Comparison of ENCODE assay signal across 2 cellular contexts in the genomic region with DNA sequence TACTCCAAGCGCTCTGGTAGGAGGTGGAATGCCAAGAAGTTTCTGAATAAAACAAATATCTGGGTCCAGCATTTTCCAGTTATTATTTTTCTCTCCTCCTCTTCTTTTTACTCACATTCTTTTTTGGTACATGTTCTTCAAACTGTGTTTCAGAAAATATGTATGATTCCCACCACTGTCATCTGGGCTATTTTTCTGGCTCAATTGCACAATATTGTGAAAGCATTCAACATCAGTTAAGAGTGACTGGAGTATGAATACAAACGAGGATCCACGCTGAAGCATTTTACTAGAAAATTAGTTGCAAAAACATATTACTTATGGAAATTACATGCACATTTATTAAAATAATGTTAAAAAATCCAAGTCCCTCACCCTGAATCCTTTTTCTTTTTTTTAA.
TF ChIP-seq lines count a peak whose summit lies in the region.

No MANE protein-coding gene starts in this region.

TF ChIP-seq in IMR-90, 13 proteins besides CTCF, POLR2A, EP300 and RAD21:
- TF ChIP-seq CEBPB (IDR thresholded peaks at IDR 0.05; ENCODE audit: low read depth, low read length) (peak; percentile 56; the same call in 1 of the 2 replicates), NFE2L2 (IDR thresholded peaks at IDR 0.05; ENCODE audit: low read depth, low read length) (no peak)

TF ChIP-seq in K562, 482 proteins besides CTCF, POLR2A, EP300 and RAD21:
- TF ChIP-seq, protein P1, sequence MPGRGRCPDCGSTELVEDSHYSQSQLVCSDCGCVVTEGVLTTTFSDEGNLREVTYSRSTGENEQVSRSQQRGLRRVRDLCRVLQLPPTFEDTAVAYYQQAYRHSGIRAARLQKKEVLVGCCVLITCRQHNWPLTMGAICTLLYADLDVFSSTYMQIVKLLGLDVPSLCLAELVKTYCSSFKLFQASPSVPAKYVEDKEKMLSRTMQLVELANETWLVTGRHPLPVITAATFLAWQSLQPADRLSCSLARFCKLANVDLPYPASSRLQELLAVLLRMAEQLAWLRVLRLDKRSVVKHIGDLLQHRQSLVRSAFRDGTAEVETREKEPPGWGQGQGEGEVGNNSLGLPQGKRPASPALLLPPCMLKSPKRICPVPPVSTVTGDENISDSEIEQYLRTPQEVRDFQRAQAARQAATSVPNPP (IDR thresholded peaks at IDR 0.05; ENCODE audit: borderline replicate concordance, insufficient read depth, insufficient read length): no peak
- TF ChIP-seq CEBPB (tag; IDR thresholded peaks at IDR 0.05): peak; percentile 74
- no peak for TF ChIP-seq CEBPG (CRISPR knock-in tag; IDR thresholded peaks at IDR 0.05)
- peak; percentile 46 to 80 for TF ChIP-seq CEBPG (tag; conservative IDR thresholded peaks at IDR 0.05 in 1 of 2, IDR thresholded peaks at IDR 0.05 in 1 of 2)
- TF ChIP-seq CBX3 (IDR thresholded peaks at IDR 0.05; ENCODE audit: borderline replicate concordance in 1 of 2, low read length in 2 of 2): no peak
- TF ChIP-seq RBFOX2 (IDR thresholded peaks at IDR 0.05; ENCODE audit: low read depth, low read length): no peak
- TF ChIP-seq, protein P2, sequence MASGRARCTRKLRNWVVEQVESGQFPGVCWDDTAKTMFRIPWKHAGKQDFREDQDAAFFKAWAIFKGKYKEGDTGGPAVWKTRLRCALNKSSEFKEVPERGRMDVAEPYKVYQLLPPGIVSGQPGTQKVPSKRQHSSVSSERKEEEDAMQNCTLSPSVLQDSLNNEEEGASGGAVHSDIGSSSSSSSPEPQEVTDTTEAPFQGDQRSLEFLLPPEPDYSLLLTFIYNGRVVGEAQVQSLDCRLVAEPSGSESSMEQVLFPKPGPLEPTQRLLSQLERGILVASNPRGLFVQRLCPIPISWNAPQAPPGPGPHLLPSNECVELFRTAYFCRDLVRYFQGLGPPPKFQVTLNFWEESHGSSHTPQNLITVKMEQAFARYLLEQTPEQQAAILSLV (tag; IDR thresholded peaks at IDR 0.05): no peak
- TF ChIP-seq HIVEP1 (CRISPR knock-in tag; IDR thresholded peaks at IDR 0.05): no peak
TF ChIP-seq in K562: peak in this region for 2.
